15 cellular contexts compared by ENCODE assay signal in the genomic region with DNA sequence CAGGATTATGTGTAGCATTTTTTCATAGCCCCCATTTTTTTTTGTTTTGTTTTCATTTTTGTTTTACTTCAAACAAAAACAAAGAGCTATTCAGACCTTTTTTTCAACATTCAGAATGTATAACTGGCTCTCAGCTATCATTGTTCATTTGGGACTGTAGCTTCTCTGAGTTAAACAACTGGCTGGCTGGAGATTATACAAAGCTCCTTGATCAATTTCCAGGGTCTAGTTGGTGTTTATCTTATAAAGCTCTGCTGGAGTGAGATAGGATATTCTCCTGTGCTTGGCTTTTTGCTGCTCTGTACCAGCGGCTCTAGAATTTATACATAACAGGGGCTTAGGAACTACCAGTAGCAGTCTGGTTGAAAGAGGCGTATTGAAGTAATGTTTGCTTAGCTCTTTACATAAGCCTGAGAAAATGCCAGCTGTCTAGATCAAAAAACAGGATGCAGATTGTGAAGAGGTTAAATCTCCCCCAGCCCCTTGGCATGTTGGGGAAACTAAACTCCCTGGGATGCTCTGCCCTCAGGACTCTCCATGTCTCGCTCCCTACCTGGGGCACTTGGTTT. TPM values are rescaled to one million over a fixed set of nuclear protein-coding genes. Genes with fewer than 3 reads are reported as not detected.
A peak's percentile ranks its signal among the peaks of the same experiment; 100 is the strongest.
DNase-seq lines count a peak whose midpoint lies in the region; TF ChIP-seq lines count a peak whose summit lies in the region.
"Had no signal": no experiment of that assay in that cellular context is flagged by ENCODE, and none has a peak within 500 bp of the region (broad histone marks: within the 10 kb centered on the region; RNA-seq: fewer than 3 reads in every experiment).

No MANE protein-coding gene starts in this region.

- peak; percentile 93 for DNase-seq in DMS53 (lab: John Stamatoyannopoulos, UW)
- peak in 2 of 3 experiments; percentile 24 to 72 for DNase-seq in NCI-H1417 (lab: John Stamatoyannopoulos, UW)
- peak; percentile 44 for DNase-seq in NCI-H774 (lab: John Stamatoyannopoulos, UW)
- DNase-seq in COLO829 (ENCODE audit: low spot score) = no peak
- no peak for DNase-seq in RKO (ENCODE audit: low spot score)
- no peak for DNase-seq in uterus
- DNase-seq: activated CD4-positive, alpha-beta T cell treated with anti-CD3 and anti-CD28 coated beads, Interleukin-2, amount 50 U/mL, for 48 hours; NCI-H1694; RPMI8226; stimulated activated CD4-positive, alpha-beta T cell treated with anti-CD3 and anti-CD28 coated beads, Interleukin-4, amount 100 ng/mL, for 24 hours; testis had no signal

- TF ChIP-seq CTCF in uterus (IDR thresholded peaks at IDR 0.05) = no peak

- H3K27ac ChIP-seq in layer of hippocampus (ENCODE audit: low read depth, low read length) (peak overlapping the region; percentile 44), uterus (no peak overlapping the region)
- H3K27ac ChIP-seq: KMS-11, skin epidermis, testis had no signal

- H3K27me3 ChIP-seq in layer of hippocampus (ENCODE audit: control insufficient read depth, insufficient read depth, low read length) = no peaks in the 10 kb centered on the region
- no peaks in the 10 kb centered on the region for H3K27me3 ChIP-seq in uterus
- H3K27me3 ChIP-seq: testis had no signal

- H3K4me1 ChIP-seq in uterus = no peaks in the 10 kb centered on the region
- H3K4me1 ChIP-seq: testis had no signal

- H3K9me3 ChIP-seq in uterus = no peaks in the 10 kb centered on the region
- H3K9me3 ChIP-seq: testis had no signal

- intact Hi-C loops in uterus (cut with DNase I; ENCODE audit: low total_unique reads) = no loop called here

- H3K4me3 ChIP-seq in uterus = no peak overlapping the region
- H3K4me3 ChIP-seq: lung, skin epidermis, testis had no signal

- H3K36me3 ChIP-seq in uterus = no peaks in the 10 kb centered on the region

- TF ChIP-seq POLR2A in uterus (IDR thresholded peaks at IDR 0.05) = no peak

RNA-seq across cellular contexts. Expression of gene GARNL3, which starts 15.2 kb away (rescaled TPM):
- 10 to 100 TPM in 3 of 4 donors, 1 to 10 TPM in 1; 9.7 to 79.7 (median 72.0) TPM for total RNA-seq in uterus

Comparison
In these comparisons a context has a peak if more than half of its experiments do, and no peak if none do; other contexts are left out.
1. DNase-seq: peak in DMS53 (single experiment), NCI-H1417 (2 of 3) and NCI-H774 (single experiment); none in COLO829 (single experiment), RKO (single experiment) and uterus (0 of 2).